In genomic region chr1:169943963-169944526, GRCh38 we compare ENCODE assay signal across 1 cellular context.
A peak's percentile ranks its signal among the peaks of the same experiment; 100 is the strongest.
TF ChIP-seq lines count a peak whose summit lies in the region.

No MANE protein-coding gene starts in this region.

TF ChIP-seq in HEK293, 187 proteins besides CTCF, POLR2A, EP300 and RAD21:
- TF ChIP-seq REST (tag by site-specific recombination; IDR thresholded peaks at IDR 0.05) (no peak), ZNF341 (tag by site-specific recombination; IDR thresholded peaks at IDR 0.05; ENCODE audit: low read depth) (peak; percentile 38; the same call in 1 of the 2 replicates)
